15 cellular contexts compared by ENCODE assay signal in the genomic region with DNA sequence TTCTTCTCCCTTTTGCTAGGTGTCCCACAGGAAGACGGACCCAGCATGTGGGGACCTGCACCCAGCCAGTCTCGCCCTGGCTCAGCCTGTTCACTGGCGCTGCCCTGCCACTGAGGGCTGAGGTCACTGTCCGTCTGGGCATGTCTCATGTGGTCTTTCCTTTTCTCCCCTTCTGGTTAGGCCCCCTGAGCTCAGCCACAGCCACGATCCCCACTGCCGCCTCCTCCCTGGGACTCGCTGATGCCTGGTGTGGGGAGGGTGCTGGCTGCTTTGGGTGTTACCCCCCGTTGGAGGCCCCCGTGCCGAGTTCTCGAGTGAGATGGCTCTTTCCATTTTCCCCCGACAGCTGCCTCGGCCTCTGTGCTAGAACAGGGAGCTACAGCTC. TPM values are rescaled to one million over a fixed set of nuclear protein-coding genes. Genes with fewer than 3 reads are reported as not detected.
DNase-seq lines count a peak whose midpoint lies in the region; ATAC-seq and TF ChIP-seq lines count a peak whose summit lies in the region.
"Had no signal": no experiment of that assay in that cellular context is flagged by ENCODE, and none has a peak within 500 bp of the region (broad histone marks: within the 10 kb centered on the region; RNA-seq: fewer than 3 reads in every experiment).

No MANE protein-coding gene starts in this region.

- no peak overlapping the region for H3K4me3 Mint-ChIP-seq in activated T-cell treated with anti-CD3 and anti-CD28 coated beads, Interleukin-2, amount 50 U/mL, for 24 hours
- peak overlapping the region; percentile 67 for H3K4me3 Mint-ChIP-seq in neural crest cell
- H3K4me3 Mint-ChIP-seq: central memory CD8-positive, alpha-beta T cell had no signal

- peaks cover 16% of the 10 kb centered on the region for H3K4me1 Mint-ChIP-seq in activated T-cell treated with anti-CD3 and anti-CD28 coated beads, Interleukin-2, amount 50 U/mL, for 24 hours (ENCODE audit: low read depth)
- peaks cover 20% of the 10 kb centered on the region for H3K4me1 Mint-ChIP-seq in neural crest cell

- peak overlapping the region; percentile 41 for H3K27ac ChIP-seq in epithelial cell of prostate
- H3K27ac ChIP-seq in urinary bladder (ENCODE audit: low read depth) = peak overlapping the region; percentile 47
- H3K27ac ChIP-seq: SJSA1 had no signal

- no peak for TF ChIP-seq CTCF in neural crest cell (conservative IDR thresholded peaks at IDR 0.05)

- H3K4me1 ChIP-seq in urinary bladder (ENCODE audit: insufficient read depth) = no peaks in the 10 kb centered on the region

- no peak for ATAC-seq in GM21786 (IDR thresholded peaks at IDR 0.05; ENCODE audit: unreplicated experiment)

- no peak for DNase-seq in activated T-cell treated with anti-CD3 and anti-CD28 coated beads, Interleukin-2, amount 50 U/mL, for 24 hours
- no peak for DNase-seq in activated T-cell treated with anti-CD3 and anti-CD28 coated beads, Interleukin-2, amount 50 U/mL, for 48 hours
- DNase-seq in epithelial cell of prostate (ENCODE audit: low read depth, low spot score) (no peak), neural crest cell (ENCODE audit: low read depth, low spot score) (no peak), DMS 273 treated with DMSO at 0.1 percent for 48 hours (lab: John Stamatoyannopoulos, UW) (no peak), hippocampal formation (lab: John Stamatoyannopoulos, UW) (no peak)
- DNase-seq: activated CD4-positive, CD25-positive, alpha-beta regulatory T cell treated with anti-CD3 and anti-CD28 coated beads, Interleukin-2, amount 50 U/mL, for 72 hours; activated effector memory CD4-positive, alpha-beta T cell treated with anti-CD3 and anti-CD28 coated beads, Interleukin-2, amount 50 U/mL, for 16 hours; NCI-H1436 treated with DMSO at 0.1 percent for 48 hours; NCI-H82; stimulated activated naive CD4-positive, alpha-beta T cell treated with Interleukin-2 at 50 U/mL for 16 hours had no signal

- H3K27me3 Mint-ChIP-seq in activated T-cell treated with anti-CD3 and anti-CD28 coated beads, Interleukin-2, amount 50 U/mL, for 24 hours = no peaks in the 10 kb centered on the region
- peaks cover 13% of the 10 kb centered on the region for H3K27me3 Mint-ChIP-seq in neural crest cell (ENCODE audit: low read depth)

- peaks cover 21% of the 10 kb centered on the region for H3K36me3 Mint-ChIP-seq in activated T-cell treated with anti-CD3 and anti-CD28 coated beads, Interleukin-2, amount 50 U/mL, for 24 hours (ENCODE audit: low read depth)
- peaks cover 4% of the 10 kb centered on the region for H3K36me3 Mint-ChIP-seq in neural crest cell (ENCODE audit: low read depth)

- no peak overlapping the region for H3K4me3 ChIP-seq in urinary bladder (ENCODE audit: low read depth, low read length)
- H3K4me3 ChIP-seq: SJSA1 had no signal

- peaks cover 3% of the 10 kb centered on the region for H3K36me3 ChIP-seq in urinary bladder (ENCODE audit: insufficient read depth)

- no peaks in the 10 kb centered on the region for H3K9me3 Mint-ChIP-seq in activated T-cell treated with anti-CD3 and anti-CD28 coated beads, Interleukin-2, amount 50 U/mL, for 24 hours
- no peaks in the 10 kb centered on the region for H3K9me3 Mint-ChIP-seq in neural crest cell
- H3K9me3 Mint-ChIP-seq: central memory CD8-positive, alpha-beta T cell had no signal

- WGBS in urinary bladder = 63% methylated on average over 13 of the region's 13 CpGs

- peak overlapping the region; percentile 44 for H3K27ac Mint-ChIP-seq in activated T-cell treated with anti-CD3 and anti-CD28 coated beads, Interleukin-2, amount 50 U/mL, for 24 hours
- H3K27ac Mint-ChIP-seq in neural crest cell (ENCODE audit: unreplicated experiment) = no peak overlapping the region

RNA-seq across cellular contexts. Expression of a gene that starts 14.8 kb away (rescaled TPM):
- total RNA-seq in neural crest cell (17.5 and 17.6 TPM in 2 replicates), urinary bladder (21.0 TPM)
- polyA plus RNA-seq in urinary bladder = 10.7 TPM

RNA-seq across cellular contexts. Expression of a gene that starts 49.9 kb away (rescaled TPM):
- 72.0 TPM in 2 replicates for total RNA-seq in neural crest cell
- total RNA-seq in urinary bladder = 50.1 TPM
- polyA plus RNA-seq in urinary bladder = 44.1 TPM

RNA-seq across cellular contexts. Expression of a gene that starts 59.6 kb away (rescaled TPM):
- total RNA-seq in neural crest cell = 3.8 and 4.6 TPM in 2 replicates
- total RNA-seq in urinary bladder = 101 TPM
- polyA plus RNA-seq in urinary bladder = 9.8 TPM
- total RNA-seq: SJSA1 had no signal

Comparison
In these comparisons a context has a peak if more than half of its experiments do, and no peak if none do; other contexts are left out.
1. RNA of a gene that starts 59.6 kb away (total RNA-seq): 101 TPM in urinary bladder (single experiment); 3.8 to 4.6 TPM in neural crest cell; every median in the first group is over 10 times any median in the second.